Comparison of ENCODE assay signal across 14 cellular contexts in genomic region chr3:51269466-51269865, GRCh38.
DNase-seq lines count a peak whose midpoint lies in the region; ATAC-seq and TF ChIP-seq lines count a peak whose summit lies in the region.
"Had no signal": no experiment of that assay in that cellular context is flagged by ENCODE, and none has a peak within 500 bp of the region (broad histone marks: within the 10 kb centered on the region; RNA-seq: fewer than 3 reads in every experiment).

No MANE protein-coding gene starts in this region.

- no peaks in the 10 kb centered on the region for H3K9me3 ChIP-seq in mammary epithelial cell (replicated peaks; ENCODE audit: insufficient read depth, low read length)
- H3K9me3 ChIP-seq in neural progenitor cell (ENCODE audit: low read depth) = no peaks in the 10 kb centered on the region

- H3K27me3 ChIP-seq in mammary epithelial cell (ENCODE audit: insufficient read depth, low read length) (no peaks in the 10 kb centered on the region), neural progenitor cell (no peaks in the 10 kb centered on the region)

- no peak overlapping the region for H3K4me2 ChIP-seq in mammary epithelial cell (ENCODE audit: insufficient read depth, low read depth, low read length)
- no peak overlapping the region for H3K4me2 ChIP-seq in neural progenitor cell

- H3K4me3 Mint-ChIP-seq in neural progenitor cell = no peak overlapping the region
- H3K4me3 Mint-ChIP-seq in activated T-helper 17 cell treated with anti-CD3 and anti-CD28 coated beads, Interleukin-2, amount 50 U/mL, for 72 hours = no peak overlapping the region
- H3K4me3 Mint-ChIP-seq: activated CD4-positive, alpha-beta T cell treated with anti-CD3 and anti-CD28 coated beads for 36 hours; brain; endodermal cell had no signal

- dilution Hi-C loops in mammary epithelial cell (cut with HindIII; ENCODE audit: low sequenced_read_pairs) = loop anchor here (5.0 kb wide), 1 partner anchor 43 kb away; no protein-coding TSS in a partner anchor

- no peaks in the 10 kb centered on the region for H4K20me1 ChIP-seq in mammary epithelial cell (ENCODE audit: insufficient read depth, low read length)
- H4K20me1 ChIP-seq in neural progenitor cell (ENCODE audit: low read depth) = no peaks in the 10 kb centered on the region

- peaks cover 2% of the 10 kb centered on the region for H3K36me3 Mint-ChIP-seq in neural progenitor cell
- no peaks in the 10 kb centered on the region for H3K36me3 Mint-ChIP-seq in activated T-helper 17 cell treated with anti-CD3 and anti-CD28 coated beads, Interleukin-2, amount 50 U/mL, for 72 hours (ENCODE audit: low read depth)

- ATAC-seq in activated T-helper 17 cell treated with anti-CD3 and anti-CD28 coated beads, Interleukin-2, amount 50 U/mL, for 72 hours (replicated peaks) = no peak
- ATAC-seq in GM18858 (IDR thresholded peaks at IDR 0.05; ENCODE audit: unreplicated experiment) = no peak
- ATAC-seq: activated CD4-positive, alpha-beta T cell treated with anti-CD3 and anti-CD28 coated beads for 36 hours had no signal

- no peaks in the 10 kb centered on the region for H3K4me1 ChIP-seq in mammary epithelial cell (ENCODE audit: insufficient read depth, low read length)
- no peaks in the 10 kb centered on the region for H3K4me1 ChIP-seq in neural progenitor cell

- CTCF ChIA-PET in mammary epithelial cell (lab: Charles Lee; ENCODE audit: low non-redundant PET) = no interaction called here

- H3K27ac Mint-ChIP-seq in neural progenitor cell = no peak overlapping the region
- no peak overlapping the region for H3K27ac Mint-ChIP-seq in activated T-helper 17 cell treated with anti-CD3 and anti-CD28 coated beads, Interleukin-2, amount 50 U/mL, for 72 hours
- H3K27ac Mint-ChIP-seq: activated CD4-positive, alpha-beta T cell treated with anti-CD3 and anti-CD28 coated beads for 36 hours; endodermal cell had no signal

- peak; percentile 33 to 66 for TF ChIP-seq CTCF in mammary epithelial cell (conservative IDR thresholded peaks at IDR 0.05 in 1 of 2, IDR thresholded peaks at IDR 0.05 in 1 of 2; ENCODE audit: extremely low read depth in 1 of 2, insufficient read depth in 1 of 2, low read depth in 1 of 2, low read length in 2 of 2)
- peak; percentile 30 for TF ChIP-seq CTCF in neural progenitor cell (IDR thresholded peaks at IDR 0.05)

- no peaks in the 10 kb centered on the region for H3F3A ChIP-seq in neural progenitor cell (ENCODE audit: low read depth)

- peaks cover 18% of the 10 kb centered on the region for H3K9me3 Mint-ChIP-seq in neural progenitor cell
- no peaks in the 10 kb centered on the region for H3K9me3 Mint-ChIP-seq in activated T-helper 17 cell treated with anti-CD3 and anti-CD28 coated beads, Interleukin-2, amount 50 U/mL, for 72 hours

- H3K27ac ChIP-seq in mammary epithelial cell (ENCODE audit: insufficient read depth, low read depth, low read length) (no peak overlapping the region), neural progenitor cell (no peak overlapping the region)
- H3K27ac ChIP-seq: 22Rv1 had no signal

- no peaks in the 10 kb centered on the region for H3K27me3 Mint-ChIP-seq in neural progenitor cell (ENCODE audit: insufficient read depth, low read depth)
- H3K27me3 Mint-ChIP-seq in activated T-helper 17 cell treated with anti-CD3 and anti-CD28 coated beads, Interleukin-2, amount 50 U/mL, for 72 hours = no peaks in the 10 kb centered on the region
- H3K27me3 Mint-ChIP-seq: activated CD4-positive, alpha-beta T cell treated with anti-CD3 and anti-CD28 coated beads for 36 hours; brain had no signal

- H3K4me1 Mint-ChIP-seq in neural progenitor cell = no peaks in the 10 kb centered on the region
- H3K4me1 Mint-ChIP-seq in activated T-helper 17 cell treated with anti-CD3 and anti-CD28 coated beads, Interleukin-2, amount 50 U/mL, for 72 hours = peaks cover 8% of the 10 kb centered on the region
- H3K4me1 Mint-ChIP-seq: brain, endodermal cell had no signal

- no TSS peak for BruUV-seq in mammary epithelial cell (replicated peaks; lab: Mats Ljungman, UMichigan)

- H2AFZ ChIP-seq in mammary epithelial cell (ENCODE audit: low read depth, low read length) (no peak overlapping the region), neural progenitor cell (replicated peaks) (no peak overlapping the region)

- in situ Hi-C loops in mammary epithelial cell (cut with MboI; ENCODE audit: low sequenced_read_pairs in 2 of 2) = no loop called here

- peak; percentile 22 for DNase-seq in DMS 273 (lab: John Stamatoyannopoulos, UW; ENCODE audit: unreplicated experiment)
- no peak for DNase-seq in DMS 273 treated with DMSO at 0.1 percent for 48 hours (lab: John Stamatoyannopoulos, UW)
- DNase-seq in LHCN-M2 (ENCODE audit: low read depth) = peak; percentile 19
- DNase-seq in mammary epithelial cell = peak; percentile 31
- DNase-seq in neural progenitor cell (ENCODE audit: low spot score) = peak; percentile 11
- no peak for DNase-seq in NCI-H69 (lab: John Stamatoyannopoulos, UW)
- DNase-seq: activated CD4-positive, alpha-beta T cell treated with anti-CD3 and anti-CD28 coated beads for 36 hours; activated T-cell treated with anti-CD3 and anti-CD28 coated beads, Interleukin-2, amount 50 U/mL, for 1 hour; endodermal cell; NCI-H2107 had no signal

- intact Hi-C loops in mammary epithelial cell (cut with micrococcal nuclease) = loop anchor here (1.0 kb wide), 3 partner anchors 42 to 653 kb away; no protein-coding TSS in a partner anchor

- H3K9ac ChIP-seq in mammary epithelial cell (ENCODE audit: insufficient read depth, low read length) (no peak overlapping the region), neural progenitor cell (no peak overlapping the region)

- H3K36me3 ChIP-seq in mammary epithelial cell (ENCODE audit: insufficient read depth, low read length) (no peaks in the 10 kb centered on the region), neural progenitor cell (no peaks in the 10 kb centered on the region)

- H3K4me3 ChIP-seq in mammary epithelial cell (replicated peaks in 1 of 3; ENCODE audit: insufficient read depth in 1 of 3, low read depth in 2 of 3, low read length in 3 of 3) = no peak overlapping the region
- no peak overlapping the region for H3K4me3 ChIP-seq in neural progenitor cell

- H3K79me2 ChIP-seq in mammary epithelial cell (ENCODE audit: insufficient read depth, low read length) = no peaks in the 10 kb centered on the region
- H3K79me2 ChIP-seq in neural progenitor cell (ENCODE audit: low read depth) = no peaks in the 10 kb centered on the region

Comparison
In these comparisons a context has a peak if more than half of its experiments do, and no peak if none do; other contexts are left out.
1. DNase-seq: peak in DMS 273 (single experiment), LHCN-M2 (single experiment), mammary epithelial cell (single experiment) and neural progenitor cell (single experiment); none in DMS 273 treated with DMSO at 0.1 percent for 48 hours (single experiment) and NCI-H69 (single experiment).